Comparison of ENCODE assay signal across 8 cellular contexts in genomic region chr3:126083913-126084514, GRCh38. TPM values are rescaled to one million over a fixed set of nuclear protein-coding genes. Genes with fewer than 3 reads are reported as not detected.
DNase-seq lines count a peak whose midpoint lies in the region; ATAC-seq, FAIRE-seq and TF ChIP-seq lines count a peak whose summit lies in the region.

Gene SLC41A3, minus strand, starts transcription at chr3:126084124. Its CDS starts 15,905 bp downstream, at chr3:126068219.

- H3K36me3 ChIP-seq in heart right ventricle (no peaks in the 10 kb centered on the region), upper lobe of left lung (no peaks in the 10 kb centered on the region)

- ATAC-seq in HG02759 (IDR thresholded peaks at IDR 0.05; ENCODE audit: unreplicated experiment) (peak; percentile 97), heart right ventricle (peak; percentile 97 to 99 (median 98)), upper lobe of left lung (ENCODE audit: low FRiP score in 2 of 2) (peak; percentile 96 to 99)

- H3K36me3 Mint-ChIP-seq in progenitor cell of endocrine pancreas (ENCODE audit: insufficient read depth), result peaks cover 3% of the 10 kb centered on the region

- H3K4me1 ChIP-seq in heart right ventricle (peaks cover 0 to 27% (median 17%) of the 10 kb centered on the region in 9 donors), upper lobe of left lung (peaks cover 3 to 22% (median 8%) of the 10 kb centered on the region in 4 donors)

- FAIRE-seq in GM12891 (lab: Jason Lieb, UNC), result peak; percentile 87

- H3K27ac Mint-ChIP-seq in progenitor cell of endocrine pancreas, result peak within 1 kb of the TSS; percentile 94

- H3K4me3 Mint-ChIP-seq in progenitor cell of endocrine pancreas (ENCODE audit: low read depth), result peak within 1 kb of the TSS; percentile 84

- H3K4me1 Mint-ChIP-seq in progenitor cell of endocrine pancreas (ENCODE audit: low read depth), result peaks cover 7% of the 10 kb centered on the region

- TF ChIP-seq POLR2A in GM12891 (IDR thresholded peaks at IDR 0.05; ENCODE audit: low read depth, low read length), result no peak
- peak in 3 of 4 donors; percentile 31 to 77 (median 64) for TF ChIP-seq POLR2A in upper lobe of left lung (IDR thresholded peaks at IDR 0.05)

- no peak within 1 kb of the TSS for H3K27ac ChIP-seq in adipose tissue (ENCODE audit: low read depth, low read length)
- peak within 1 kb of the TSS; percentile 77 to 94 (median 88) for H3K27ac ChIP-seq in heart right ventricle
- peak within 1 kb of the TSS; percentile 87 to 94 (median 88) for H3K27ac ChIP-seq in upper lobe of left lung

- 0 to 1% (median 0%) methylated on average over 53 to 66 of the region's 66 CpGs for WGBS in adipose tissue, 3 donors
- WGBS in heart right ventricle, 2 donors, result 1 to 2% methylated on average over 54 to 66 of the region's 66 CpGs
- WGBS in upper lobe of left lung, 2 donors, result 0% methylated on average over 8 to 17 of the region's 66 CpGs

- H3K9me3 Mint-ChIP-seq in progenitor cell of endocrine pancreas (ENCODE audit: low read depth), result peaks cover 3% of the 10 kb centered on the region

- DNase-seq in GM12891 (ENCODE audit: insufficient read length, low spot score), result peak; percentile 90
- DNase-seq in NCI-H1417 (lab: John Stamatoyannopoulos, UW), result peak; percentile 82 to 92 (median 89)
- peak; percentile 70 to 85 (median 74) for DNase-seq in T-helper 1 cell
- peak; percentile 92 to 94 for DNase-seq in heart right ventricle
- DNase-seq in progenitor cell of endocrine pancreas (ENCODE audit: low spot score, unreplicated experiment), result peak; percentile 77
- peak; percentile 91 to 98 for DNase-seq in upper lobe of left lung

- H3K27me3 ChIP-seq in heart right ventricle, result no peaks in the 10 kb centered on the region
- H3K27me3 ChIP-seq in upper lobe of left lung, result no peaks in the 10 kb centered on the region

- H3K9me3 ChIP-seq in heart right ventricle (peaks cover 0 to 11% (median 0%) of the 10 kb centered on the region in 11 donors), upper lobe of left lung (no peaks in the 10 kb centered on the region)

- H3K4me3 ChIP-seq in heart right ventricle (peak within 1 kb of the TSS; percentile 45 to 93 (median 78)), upper lobe of left lung (peak within 1 kb of the TSS; percentile 67 to 83 (median 76))

- H3K27me3 Mint-ChIP-seq in progenitor cell of endocrine pancreas, result no peaks in the 10 kb centered on the region

- TF ChIP-seq EP300 in upper lobe of left lung (IDR thresholded peaks at IDR 0.05), result no peak

- TF ChIP-seq CTCF in heart right ventricle (IDR thresholded peaks at IDR 0.05) (peak in 8 of 9 donors; percentile 16 to 65 (median 50)), progenitor cell of endocrine pancreas (IDR thresholded peaks at IDR 0.05; ENCODE audit: unreplicated experiment) (peak; percentile 60), upper lobe of left lung (IDR thresholded peaks at IDR 0.05) (peak in 5 of 6 experiments; percentile 17 to 55 (median 25))

- intact Hi-C loops in heart right ventricle (cut with DNase I), result loop anchor here in 8 of 10 donors (5.0 to 10.0 kb wide), 6 partner anchors 89 to 1978 kb away; no protein-coding TSS in a partner anchor

TF ChIP-seq in GM12891, 5 proteins besides CTCF, POLR2A, EP300 and RAD21:
- TF ChIP-seq POU2F2 (IDR thresholded peaks at IDR 0.05; ENCODE audit: low read depth, low read length) (no peak), TAF1 (IDR thresholded peaks at IDR 0.05; ENCODE audit: low read depth, low read length) (no peak), POLR2AphosphoS5 (IDR thresholded peaks at IDR 0.05; ENCODE audit: low read depth, low read length) (no peak)
TF ChIP-seq in GM12891: peak in this region for 0.

RNA-seq across cellular contexts. Expression of gene SLC41A3, which starts in this region (rescaled TPM):
- 15.8 TPM for polyA plus RNA-seq in GM12891 (2012; ENCODE audit: low read depth, missing spikeins)
- polyA plus RNA-seq in adipose tissue (10 to 100 TPM; 22.3 to 31.3 (median 31.3) TPM), heart right ventricle (10 to 100 TPM; 28.6 to 49.5 TPM)
- total RNA-seq in heart right ventricle (10 to 100 TPM; 29.4 to 48.2 (median 40.1) TPM), progenitor cell of endocrine pancreas (51.1 and 62.4 TPM in 2 replicates), upper lobe of left lung (10 to 100 TPM; 17.1 to 40.1 (median 32.3) TPM)
